Comparison of ENCODE assay signal across 19 cellular contexts in genomic region chr19:54971446-54971845, GRCh38. TPM values are rescaled to one million over a fixed set of nuclear protein-coding genes. Genes with fewer than 3 reads are reported as not detected.
"Had no signal": no experiment of that assay in that cellular context is flagged by ENCODE, and none has a peak within 500 bp of the region (broad histone marks: within the 10 kb centered on the region; RNA-seq: fewer than 3 reads in every experiment).

No MANE protein-coding gene starts in this region.

RNA-seq across cellular contexts. Expression of gene NLRP2, which starts 5.3 kb away (rescaled TPM):
- total RNA-seq: ascending aorta had no signal

RNA-seq across cellular contexts. Expression of gene NLRP7, which starts 24.1 kb away (rescaled TPM):
- total RNA-seq: activated naive CD4-positive, alpha-beta T cell treated with anti-CD3 and anti-CD28 coated beads for 36 hours; activated naive CD4-positive, alpha-beta T cell treated with anti-CD3 and anti-CD28 coated beads, Interleukin-2, amount 50 U/mL, for 72 hours; activated naive CD8-positive, alpha-beta T cell treated with anti-CD3 and anti-CD28 coated beads for 36 hours; activated naive CD8-positive, alpha-beta T cell treated with anti-CD3 and anti-CD28 coated beads, Interleukin-2, amount 10 ng/mL, durations not matched to agents 7 days and 5 days; activated T-cell treated with anti-CD3 and anti-CD28 coated beads, Interleukin-2, amount 50 U/mL, for 4 hours; activated T-cell treated with anti-CD3 and anti-CD28 coated beads, Interleukin-2, amount 50 U/mL, for 72 hours; activated T-helper 1 cell treated with anti-CD3 and anti-CD28 coated beads, Interleukin-12 subunit alpha, Interleukin-12 subunit beta, Interleukin-2, Interleukin-4 antibody, amounts not matched to agents 30 ng/mL and 10 ng/mL and 1 ng/mL, durations not matched to agents 14 hours and 24 hours and 36 hours; activated T-helper 17 cell treated with anti-CD3 and anti-CD28 coated beads, Interleukin-2, amount 50 U/mL, for 72 hours; activated T-helper 2 cell treated with anti-CD3 and anti-CD28 coated beads, Interferon-gamma antibody, Interleukin-2, Interleukin-4, amounts not matched to agents 10 μg/mL and 5 μg/mL and 100 μg/mL, durations not matched to agents 14 hours and 24 hours and 36 hours; adrenal gland; aorta; ascending aorta; astrocyte; body of pancreas; breast epithelium; bronchial epithelial cell; cardiac septum; cerebellum; chondrocyte had no signal
